ENCODE assay signal across 10 cellular contexts in the genomic region with DNA sequence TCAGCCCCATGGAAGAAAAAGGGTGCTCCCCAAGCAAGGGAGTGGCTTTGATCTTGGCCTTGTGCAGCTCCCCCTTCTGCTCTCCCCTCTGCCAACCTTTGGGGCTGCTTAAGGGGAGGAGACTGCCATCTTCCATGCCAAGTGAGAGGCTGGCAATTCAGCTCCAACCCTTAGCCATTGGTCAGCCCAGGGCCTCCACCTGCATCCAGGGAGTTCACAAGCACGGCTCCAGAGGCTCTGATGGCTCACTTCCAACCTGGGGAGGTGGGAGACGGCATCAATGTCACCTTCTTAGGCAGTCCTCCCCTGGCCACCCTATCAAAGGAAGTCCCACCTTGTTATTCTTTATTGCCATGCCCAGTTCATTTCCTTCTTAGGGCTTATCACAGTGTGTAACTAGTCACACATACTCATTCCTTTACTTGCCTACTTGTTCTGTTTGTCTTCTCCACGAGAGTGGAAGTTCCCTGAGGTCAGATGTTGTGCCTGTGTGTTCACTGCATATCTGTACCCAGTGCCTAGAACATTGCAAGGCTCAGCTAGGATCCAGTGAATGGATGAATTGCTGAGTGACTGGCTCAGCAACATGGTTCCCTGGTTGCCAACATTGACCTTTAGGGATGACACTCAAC. TPM values are rescaled to one million over a fixed set of nuclear protein-coding genes. Genes with fewer than 3 reads are reported as not detected.
A peak's percentile ranks its signal among the peaks of the same experiment; 100 is the strongest.
DNase-seq lines count a peak whose midpoint lies in the region; ATAC-seq, FAIRE-seq and TF ChIP-seq lines count a peak whose summit lies in the region.
"Had no signal": no experiment of that assay in that cellular context is flagged by ENCODE, and none has a peak within 500 bp of the region (broad histone marks: within the 10 kb centered on the region; RNA-seq: fewer than 3 reads in every experiment).

No MANE protein-coding gene starts in this region.

- no peak overlapping the region for H3K27ac ChIP-seq in HEK293 (ENCODE audit: extremely low read depth, low read depth, low read length)
- peak overlapping the region; percentile 99 for H3K27ac ChIP-seq in left ventricle myocardium inferior (replicated peaks)

- H3K27me3 Mint-ChIP-seq in T-helper 2 cell treated with Interferon-gamma antibody and Interleukin-4, amounts not matched to agents 5 μg/mL and 100 μg/mL, for 36 hours (ENCODE audit: low read depth) = no peaks in the 10 kb centered on the region

- peak overlapping the region; percentile 87 for H3K4me3 Mint-ChIP-seq in T-helper 2 cell treated with Interferon-gamma antibody and Interleukin-4, amounts not matched to agents 5 μg/mL and 100 μg/mL, for 36 hours

- POLR2A ChIA-PET in HEK293 (lab: Yijun Ruan, JAX) = no interaction called here

- CTCF ChIA-PET in HEK293 (lab: Yijun Ruan, JAX) = interaction anchor here (0.6 to 5.3 kb wide), 6 partner anchors 10 to 72 kb away, joined by 3 to 71 read pairs (median 4); no protein-coding TSS in a partner anchor

- H3K4me3 ChIP-seq in HEK293 (ENCODE audit: low read depth, low read length) (no peak overlapping the region), left ventricle myocardium inferior (peak overlapping the region; percentile 67)

- no peaks in the 10 kb centered on the region for H3K9me3 Mint-ChIP-seq in T-helper 2 cell treated with Interferon-gamma antibody and Interleukin-4, amounts not matched to agents 5 μg/mL and 100 μg/mL, for 36 hours

- peaks cover 56% of the 10 kb centered on the region for H3K36me3 Mint-ChIP-seq in T-helper 2 cell treated with Interferon-gamma antibody and Interleukin-4, amounts not matched to agents 5 μg/mL and 100 μg/mL, for 36 hours (ENCODE audit: low read depth)

- H3K9me3 ChIP-seq in HEK293 (ENCODE audit: control insufficient read depth, insufficient read depth, low read depth, low read length) = no peaks in the 10 kb centered on the region
- H3K9me3 ChIP-seq in left ventricle myocardium inferior (replicated peaks) = no peaks in the 10 kb centered on the region

- no peaks in the 10 kb centered on the region for H3K27me3 ChIP-seq in left ventricle myocardium inferior (ENCODE audit: low read depth)

- TF ChIP-seq CTCF in HEK293 (tag by site-specific recombination; IDR thresholded peaks at IDR 0.05) (no peak), left ventricle myocardium inferior (IDR thresholded peaks at IDR 0.05; ENCODE audit: borderline replicate concordance) (no peak)

- intact Hi-C loops in left ventricle myocardium inferior (cut with micrococcal nuclease) (no loop called here), head of caudate nucleus (cut with DNase I) (no loop called here)

- FAIRE-seq in urothelium cell line (lab: Jason Lieb, UNC) = no peak

- ATAC-seq in GM19455 (IDR thresholded peaks at IDR 0.05; ENCODE audit: unreplicated experiment) = no peak
- ATAC-seq in GM21423 (IDR thresholded peaks at IDR 0.05; ENCODE audit: unreplicated experiment) = no peak

- peaks cover 71% of the 10 kb centered on the region for H3K4me1 Mint-ChIP-seq in T-helper 2 cell treated with Interferon-gamma antibody and Interleukin-4, amounts not matched to agents 5 μg/mL and 100 μg/mL, for 36 hours (ENCODE audit: low read depth)

- peaks cover 18% of the 10 kb centered on the region for H3K4me1 ChIP-seq in HEK293 (ENCODE audit: control insufficient read depth, insufficient read depth, low read length)
- H3K4me1 ChIP-seq in left ventricle myocardium inferior = peaks cover 95% of the 10 kb centered on the region

- H3K27ac Mint-ChIP-seq in T-helper 2 cell treated with Interferon-gamma antibody and Interleukin-4, amounts not matched to agents 5 μg/mL and 100 μg/mL, for 36 hours = peak overlapping the region; percentile 96

- H3K36me3 ChIP-seq in HEK293 (ENCODE audit: control insufficient read depth in 2 of 2, insufficient read depth in 1 of 2, low read length in 2 of 2) = peaks cover 0 to 7% of the 10 kb centered on the region in 2 experiments; a peak in 1 of 3 replicates
- no peaks in the 10 kb centered on the region for H3K36me3 ChIP-seq in left ventricle myocardium inferior

- DNase-seq in T-helper 2 cell treated with Interferon-gamma antibody and Interleukin-4, amounts not matched to agents 5 μg/mL and 100 μg/mL, for 36 hours (ENCODE audit: low spot score) = peak; percentile 46
- DNase-seq in left ventricle myocardium inferior = no peak
- DNase-seq in stimulated activated CD8-positive, alpha-beta memory T cell treated with anti-CD3 and anti-CD28 coated beads, Interleukin-4, amount 100 ng/mL, for 48 hours = peak; percentile 42
- DNase-seq in urothelium cell line (ENCODE audit: low spot score) = no peak
- DNase-seq in head of caudate nucleus = no peak
- DNase-seq: activated CD4-positive, alpha-beta T cell treated with anti-CD3 and anti-CD28 coated beads for 48 hours; NCI-H2081 had no signal

TF ChIP-seq in HEK293, 187 proteins besides CTCF, POLR2A, EP300 and RAD21:
- TF ChIP-seq, protein P1, sequence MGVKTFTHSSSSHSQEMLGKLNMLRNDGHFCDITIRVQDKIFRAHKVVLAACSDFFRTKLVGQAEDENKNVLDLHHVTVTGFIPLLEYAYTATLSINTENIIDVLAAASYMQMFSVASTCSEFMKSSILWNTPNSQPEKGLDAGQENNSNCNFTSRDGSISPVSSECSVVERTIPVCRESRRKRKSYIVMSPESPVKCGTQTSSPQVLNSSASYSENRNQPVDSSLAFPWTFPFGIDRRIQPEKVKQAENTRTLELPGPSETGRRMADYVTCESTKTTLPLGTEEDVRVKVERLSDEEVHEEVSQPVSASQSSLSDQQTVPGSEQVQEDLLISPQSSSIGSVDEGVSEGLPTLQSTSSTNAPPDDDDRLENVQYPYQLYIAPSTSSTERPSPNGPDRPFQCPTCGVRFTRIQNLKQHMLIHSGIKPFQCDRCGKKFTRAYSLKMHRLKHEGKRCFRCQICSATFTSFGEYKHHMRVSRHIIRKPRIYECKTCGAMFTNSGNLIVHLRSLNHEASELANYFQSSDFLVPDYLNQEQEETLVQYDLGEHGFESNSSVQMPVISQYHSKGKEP (tag by site-specific recombination; IDR thresholded peaks at IDR 0.05) = no peak
- peak; percentile 32; the same call in 1 of the 2 replicates for TF ChIP-seq ZNF140 (tag by site-specific recombination; IDR thresholded peaks at IDR 0.05)

RNA-seq across cellular contexts. Expression of gene HDAC7, which starts 5.0 kb away (rescaled TPM):
- total RNA-seq in left ventricle myocardium inferior = 47.1 TPM

RNA-seq across cellular contexts. Expression of gene SLC48A1, which starts 41.6 kb away (rescaled TPM):
- 25.3 TPM for total RNA-seq in left ventricle myocardium inferior

RNA-seq across cellular contexts. Expression of gene RAPGEF3, which starts 56.0 kb away (rescaled TPM):
- total RNA-seq in left ventricle myocardium inferior = 34.8 TPM

Comparison
In these comparisons a context has a peak if more than half of its experiments do, and no peak if none do; other contexts are left out.
1. DNase-seq: peak in T-helper 2 cell treated with Interferon-gamma antibody and Interleukin-4, amounts not matched to agents 5 μg/mL and 100 μg/mL, for 36 hours (single experiment) and stimulated activated CD8-positive, alpha-beta memory T cell treated with anti-CD3 and anti-CD28 coated beads, Interleukin-4, amount 100 ng/mL, for 48 hours (single experiment); none in left ventricle myocardium inferior (single experiment), urothelium cell line (single experiment) and head of caudate nucleus (0 of 42).